ENCODE assay signal across 8 cellular contexts in genomic region chr1:155272466-155273133, GRCh38. TPM values are rescaled to one million over a fixed set of nuclear protein-coding genes. Genes with fewer than 3 reads are reported as not detected.
DNase-seq lines count a peak whose midpoint lies in the region; ATAC-seq and TF ChIP-seq lines count a peak whose summit lies in the region.

No MANE protein-coding gene starts in this region.

- peak overlapping the region; percentile 85 to 97 (median 93) for H3K27ac Mint-ChIP-seq in nephron

- H3K9me3 Mint-ChIP-seq in activated T-cell treated with anti-CD3 and anti-CD28 coated beads, Interleukin-2, amount 50 U/mL, for 4 hours, result no peaks in the 10 kb centered on the region
- H3K9me3 Mint-ChIP-seq in nephron, result no peaks in the 10 kb centered on the region

- no peak for TF ChIP-seq CTCF in epithelial cell of proximal tubule (conservative IDR thresholded peaks at IDR 0.05; ENCODE audit: low read depth, low read length)
- no peak for TF ChIP-seq CTCF in nephron (IDR thresholded peaks at IDR 0.05; ENCODE audit: unreplicated experiment in 3 of 3)

- no peak for DNase-seq in activated T-cell treated with anti-CD3 and anti-CD28 coated beads, Interleukin-2, amount 50 U/mL, for 4 hours
- DNase-seq in activated T-cell treated with anti-CD3 and anti-CD28 coated beads, Interleukin-2, amount 50 U/mL, for 1 hour, result no peak
- DNase-seq in SJCRH30 (no peak), epithelial cell of proximal tubule (ENCODE audit: low read depth) (no peak), NCI-H2171 (lab: John Stamatoyannopoulos, UW) (no peak)

- H3K36me3 ChIP-seq in SJCRH30, result peaks cover 38% of the 10 kb centered on the region

- H3K4me1 Mint-ChIP-seq in activated T-cell treated with anti-CD3 and anti-CD28 coated beads, Interleukin-2, amount 50 U/mL, for 4 hours (ENCODE audit: low read depth), result peaks cover 41% of the 10 kb centered on the region
- H3K4me1 Mint-ChIP-seq in nephron, result peaks cover 33% of the 10 kb centered on the region

- no peaks in the 10 kb centered on the region for H3K27me3 Mint-ChIP-seq in activated T-cell treated with anti-CD3 and anti-CD28 coated beads, Interleukin-2, amount 50 U/mL, for 4 hours (ENCODE audit: low read depth)
- H3K27me3 Mint-ChIP-seq in nephron (ENCODE audit: low read depth), result no peaks in the 10 kb centered on the region

- peaks cover 33% of the 10 kb centered on the region for H3K36me3 Mint-ChIP-seq in activated T-cell treated with anti-CD3 and anti-CD28 coated beads, Interleukin-2, amount 50 U/mL, for 4 hours (ENCODE audit: insufficient read depth)
- peaks cover 36% of the 10 kb centered on the region for H3K36me3 Mint-ChIP-seq in nephron (ENCODE audit: low read depth)

- H3K4me1 ChIP-seq in SJCRH30, result peaks cover 8% of the 10 kb centered on the region; the same call in 1 of the 2 replicates

- no peaks in the 10 kb centered on the region for H3K27me3 ChIP-seq in SJCRH30

- ATAC-seq in activated T-cell treated with anti-CD3 and anti-CD28 coated beads, Interleukin-2, amount 50 U/mL, for 4 hours, result no peak
- ATAC-seq in GM19035 (IDR thresholded peaks at IDR 0.05; ENCODE audit: unreplicated experiment) (no peak), HG02840 (IDR thresholded peaks at IDR 0.05; ENCODE audit: low FRiP score, unreplicated experiment) (no peak)

- no peaks in the 10 kb centered on the region for H3K9me3 ChIP-seq in SJCRH30 (replicated peaks)

- peak overlapping the region; percentile 98 for H3K4me3 Mint-ChIP-seq in activated T-cell treated with anti-CD3 and anti-CD28 coated beads, Interleukin-2, amount 50 U/mL, for 4 hours
- H3K4me3 Mint-ChIP-seq in nephron, result peak overlapping the region; percentile 92 to 95 (median 94)

- H3K4me3 ChIP-seq in SJCRH30, result peak overlapping the region; percentile 68
- H3K4me3 ChIP-seq in epithelial cell of proximal tubule (ENCODE audit: low read depth, low read length), result peak overlapping the region; percentile 59

- peak overlapping the region; percentile 72 for H3K27ac ChIP-seq in SJCRH30

RNA-seq across cellular contexts. Expression of gene CLK2, which starts 0.7 kb away (rescaled TPM):
- total RNA-seq in activated T-cell treated with anti-CD3 and anti-CD28 coated beads, Interleukin-2, amount 50 U/mL, for 4 hours, result 10 to 100 TPM; 64.2 to 68.4 (median 66.3) TPM
- 29.7 and 43.1 TPM in 2 replicates for total RNA-seq in SJCRH30 (2014; rRNA removed; shearing (Covaris generic))
- total RNA-seq in epithelial cell of proximal tubule, result 20.7 and 43.7 TPM in 2 replicates

RNA-seq across cellular contexts. Expression of gene HCN3, which starts 4.7 kb away (rescaled TPM):
- total RNA-seq in activated T-cell treated with anti-CD3 and anti-CD28 coated beads, Interleukin-2, amount 50 U/mL, for 4 hours, result 1 to 10 TPM; 1.1 to 1.3 (median 1.3) TPM
- 1.6 and 1.7 TPM in 2 replicates for total RNA-seq in SJCRH30 (2014; rRNA removed; shearing (Covaris generic))
- 0.72 and 8.1 TPM in 2 replicates for total RNA-seq in epithelial cell of proximal tubule

RNA-seq across cellular contexts. Expression of gene SCAMP3, which starts 10.4 kb away (rescaled TPM):
- 100 to 1,000 TPM; 193 to 214 (median 208) TPM for total RNA-seq in activated T-cell treated with anti-CD3 and anti-CD28 coated beads, Interleukin-2, amount 50 U/mL, for 4 hours
- total RNA-seq in SJCRH30 (2014; rRNA removed; shearing (Covaris generic)), result 42.1 and 43.4 TPM in 2 replicates
- 61.8 and 89.7 TPM in 2 replicates for total RNA-seq in epithelial cell of proximal tubule

RNA-seq across cellular contexts. Expression of gene ENTREP3, which starts 17.3 kb away (rescaled TPM):
- 10 to 100 TPM; 31.7 to 41.3 (median 39.8) TPM for total RNA-seq in activated T-cell treated with anti-CD3 and anti-CD28 coated beads, Interleukin-2, amount 50 U/mL, for 4 hours
- 12.1 and 12.7 TPM in 2 replicates for total RNA-seq in SJCRH30 (2014; rRNA removed; shearing (Covaris generic))
- total RNA-seq in epithelial cell of proximal tubule, result 10.8 and 15.9 TPM in 2 replicates

RNA-seq across cellular contexts. Expression of gene PKLR, which starts 28.6 kb away (rescaled TPM):
- under 1 TPM in 2 of 3 donors, not detected in 1; 0.13 to 0.14 TPM for total RNA-seq in activated T-cell treated with anti-CD3 and anti-CD28 coated beads, Interleukin-2, amount 50 U/mL, for 4 hours
- total RNA-seq in SJCRH30 (2014; rRNA removed; shearing (Covaris generic)), result 0.04 TPM in 1 of 2 replicates, not detected in the other
- not detected in 2 replicates for total RNA-seq in epithelial cell of proximal tubule
